Comparison of ENCODE assay signal across 8 cellular contexts in the genomic region with DNA sequence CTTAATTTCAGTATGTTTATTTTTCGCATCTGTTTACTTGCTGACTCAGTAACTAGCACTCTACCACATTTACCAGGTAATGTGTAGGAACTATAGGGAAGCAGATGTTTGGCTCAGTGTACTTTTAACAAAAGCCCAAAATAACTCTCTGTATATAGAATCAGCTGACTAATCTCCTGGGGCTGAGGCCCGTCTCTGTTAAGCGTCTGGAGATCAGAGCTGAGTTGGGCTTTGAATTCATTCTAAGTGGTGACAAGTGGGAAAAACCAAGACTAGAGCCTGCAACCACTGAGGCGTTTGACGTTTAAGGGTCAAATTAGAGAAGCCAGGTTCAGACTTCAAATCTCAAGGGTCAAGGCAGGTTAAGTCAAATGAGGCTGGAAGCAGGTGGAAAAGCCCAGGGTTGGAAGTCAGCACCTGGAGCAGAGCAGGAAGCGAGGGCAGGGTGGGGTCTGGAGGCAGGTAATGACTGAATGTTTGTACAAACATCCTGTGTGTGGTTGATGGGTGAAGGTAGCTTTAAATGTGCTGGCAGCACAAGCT. TPM values are rescaled to one million over a fixed set of nuclear protein-coding genes. Genes with fewer than 3 reads are reported as not detected.
DNase-seq lines count a peak whose midpoint lies in the region; ATAC-seq and TF ChIP-seq lines count a peak whose summit lies in the region.

No MANE protein-coding gene starts in this region.

- H3K36me3 Mint-ChIP-seq in IgD-negative memory B cell = no peaks in the 10 kb centered on the region
- peaks cover 4% of the 10 kb centered on the region for H3K36me3 Mint-ChIP-seq in T-helper 1 cell treated with Interleukin-12 subunit alpha and Interleukin-12 subunit beta and Interleukin-4 antibody, amounts not matched to agents 30 μg/mL and 1 μg/mL, for 36 hours (ENCODE audit: low read depth)
- H3K36me3 Mint-ChIP-seq in neural progenitor cell = no peaks in the 10 kb centered on the region

- H3K4me3 ChIP-seq in mucosa of descending colon (no peak overlapping the region), neural progenitor cell (no peak overlapping the region), ascending aorta (no peak overlapping the region)

- H3K4me2 ChIP-seq in neural progenitor cell = no peak overlapping the region

- H3K9me3 ChIP-seq in mucosa of descending colon (no peaks in the 10 kb centered on the region), neural progenitor cell (ENCODE audit: low read depth) (no peaks in the 10 kb centered on the region), ascending aorta (no peaks in the 10 kb centered on the region)

- H3K4me1 ChIP-seq in mucosa of descending colon (ENCODE audit: low read depth) = peaks cover 25% of the 10 kb centered on the region
- H3K4me1 ChIP-seq in neural progenitor cell = peaks cover 12% of the 10 kb centered on the region
- H3K4me1 ChIP-seq in ascending aorta = peaks cover 0 to 4% of the 10 kb centered on the region in 2 donors

- no peak overlapping the region for H3K9ac ChIP-seq in neural progenitor cell

- H4K20me1 ChIP-seq in neural progenitor cell (ENCODE audit: low read depth) = no peaks in the 10 kb centered on the region

- H3K4me1 Mint-ChIP-seq in IgD-negative memory B cell (peaks cover 37 to 55% (median 47%) of the 10 kb centered on the region in 3 donors), neural progenitor cell (peaks cover 47% of the 10 kb centered on the region)
- H3K4me1 Mint-ChIP-seq in T-helper 1 cell treated with Interleukin-12 subunit alpha and Interleukin-12 subunit beta and Interleukin-4 antibody, amounts not matched to agents 30 μg/mL and 1 μg/mL, for 36 hours (ENCODE audit: low read depth) = peaks cover 22% of the 10 kb centered on the region

- H3K27me3 Mint-ChIP-seq in IgD-negative memory B cell = peaks cover 1% of the 10 kb centered on the region
- H3K27me3 Mint-ChIP-seq in T-helper 1 cell treated with Interleukin-12 subunit alpha and Interleukin-12 subunit beta and Interleukin-4 antibody, amounts not matched to agents 30 μg/mL and 1 μg/mL, for 36 hours (ENCODE audit: low read depth) = peaks cover 10% of the 10 kb centered on the region
- H3K27me3 Mint-ChIP-seq in neural progenitor cell (ENCODE audit: insufficient read depth, low read depth) = peaks cover 10% of the 10 kb centered on the region

- no peak overlapping the region for H3K27ac ChIP-seq in neural progenitor cell
- no peak overlapping the region for H3K27ac ChIP-seq in ascending aorta

- H3K79me2 ChIP-seq in neural progenitor cell (ENCODE audit: low read depth) = no peaks in the 10 kb centered on the region

- H3K36me3 ChIP-seq in mucosa of descending colon (ENCODE audit: low read depth) (no peaks in the 10 kb centered on the region), neural progenitor cell (no peaks in the 10 kb centered on the region), ascending aorta (no peaks in the 10 kb centered on the region)

- H3K27ac Mint-ChIP-seq in IgD-negative memory B cell (peak overlapping the region; percentile 47 to 95 (median 70)), neural progenitor cell (no peak overlapping the region)
- peak overlapping the region; percentile 93 for H3K27ac Mint-ChIP-seq in T-helper 1 cell treated with Interleukin-12 subunit alpha and Interleukin-12 subunit beta and Interleukin-4 antibody, amounts not matched to agents 30 μg/mL and 1 μg/mL, for 36 hours

- H3K27me3 ChIP-seq in neural progenitor cell (peaks cover 45% of the 10 kb centered on the region), ascending aorta (no peaks in the 10 kb centered on the region)

- ATAC-seq in GM18511 (IDR thresholded peaks at IDR 0.05; ENCODE audit: unreplicated experiment) = peak; percentile 61
- peak; percentile 91 for ATAC-seq in mucosa of descending colon
- ATAC-seq in GM19467 (IDR thresholded peaks at IDR 0.05; ENCODE audit: unreplicated experiment) = no peak
- no peak for ATAC-seq in left ventricle myocardium superior

- H3K4me3 Mint-ChIP-seq in IgD-negative memory B cell (peak overlapping the region; percentile 63 to 90 (median 76)), neural progenitor cell (no peak overlapping the region)
- H3K4me3 Mint-ChIP-seq in T-helper 1 cell treated with Interleukin-12 subunit alpha and Interleukin-12 subunit beta and Interleukin-4 antibody, amounts not matched to agents 30 μg/mL and 1 μg/mL, for 36 hours = peak overlapping the region; percentile 49

- H3F3A ChIP-seq in neural progenitor cell (ENCODE audit: low read depth) = peaks cover 9% of the 10 kb centered on the region

- no peak overlapping the region for H2AFZ ChIP-seq in neural progenitor cell (replicated peaks)

- intact Hi-C loops in mucosa of descending colon (cut with DNase I, micrococcal nuclease) = no loop called here
- intact Hi-C loops in left ventricle myocardium superior (cut with micrococcal nuclease) = no loop called here
- intact Hi-C loops in ascending aorta (cut with DNase I) = no loop called here

- TF ChIP-seq CTCF in mucosa of descending colon (IDR thresholded peaks at IDR 0.05) = no peak
- TF ChIP-seq CTCF in neural progenitor cell (IDR thresholded peaks at IDR 0.05) = no peak
- no peak for TF ChIP-seq CTCF in ascending aorta (IDR thresholded peaks at IDR 0.05)

- no peaks in the 10 kb centered on the region for H3K9me3 Mint-ChIP-seq in IgD-negative memory B cell
- no peaks in the 10 kb centered on the region for H3K9me3 Mint-ChIP-seq in T-helper 1 cell treated with Interleukin-12 subunit alpha and Interleukin-12 subunit beta and Interleukin-4 antibody, amounts not matched to agents 30 μg/mL and 1 μg/mL, for 36 hours
- no peaks in the 10 kb centered on the region for H3K9me3 Mint-ChIP-seq in neural progenitor cell

- peak; percentile 72 to 80 (median 76) for DNase-seq in mucosa of descending colon
- no peak for DNase-seq in neural progenitor cell (ENCODE audit: low spot score)
- DNase-seq in left ventricle myocardium superior = no peak
- no peak for DNase-seq in ascending aorta (ENCODE audit: low spot score in 2 of 2)

RNA-seq across cellular contexts. Expression of a gene that starts 56.8 kb away (rescaled TPM):
- polyA plus RNA-seq in IgD-negative memory B cell = 29.4 TPM
- total RNA-seq in mucosa of descending colon = 10 to 100 TPM; 24.0 to 32.3 (median 26.7) TPM
- 0.82 and 1.5 TPM in 2 replicates for total RNA-seq in neural progenitor cell (ENCODE audit: low replicate concordance)
- total RNA-seq in left ventricle myocardium superior = 11.9 TPM
- 169 TPM for total RNA-seq in ascending aorta

Comparison
In these comparisons a context has a peak if more than half of its experiments do, and no peak if none do; other contexts are left out.
1. ATAC-seq: peak in GM18511 (single experiment) and mucosa of descending colon (single experiment); none in GM19467 (single experiment) and left ventricle myocardium superior (single experiment).
2. DNase-seq: peak in mucosa of descending colon (3 of 3); none in neural progenitor cell (single experiment), left ventricle myocardium superior (single experiment) and ascending aorta (0 of 2).